Comparison of ENCODE assay signal across 1 cellular context in the genomic region with DNA sequence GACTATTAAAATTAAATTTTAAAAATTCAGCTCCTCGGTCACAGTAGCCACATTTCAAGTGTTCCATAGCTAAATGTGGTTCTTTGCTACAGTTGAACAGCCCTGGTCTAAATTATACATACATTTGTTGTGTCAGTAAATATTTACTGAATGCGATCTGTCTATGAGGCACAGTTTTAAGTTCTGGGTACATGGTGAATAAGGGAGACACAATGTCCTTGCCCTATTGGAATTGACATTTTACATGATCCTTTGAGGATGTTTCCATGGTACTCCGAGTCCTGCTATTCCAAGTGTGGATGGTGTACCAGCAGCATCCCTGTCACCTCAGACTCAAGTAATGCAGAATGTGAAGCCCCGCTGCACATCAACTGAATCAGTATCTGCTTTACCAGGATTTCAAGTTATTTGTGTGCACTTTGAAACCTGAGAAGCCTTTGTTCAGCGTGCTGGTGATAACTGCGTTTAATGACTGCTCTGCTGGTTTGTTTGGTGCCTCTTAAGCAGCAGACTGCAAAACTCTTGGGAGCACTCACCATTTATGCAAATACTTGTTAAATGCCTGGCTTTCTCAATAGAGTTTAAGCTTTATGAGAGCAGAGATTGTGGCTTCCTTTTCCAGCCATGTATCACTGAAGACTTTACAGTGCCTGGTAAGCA.
A peak's percentile ranks its signal among the peaks of the same experiment; 100 is the strongest.
TF ChIP-seq lines count a peak whose summit lies in the region.

No MANE protein-coding gene starts in this region.

TF ChIP-seq in HepG2, 621 proteins besides CTCF, POLR2A, EP300 and RAD21 (continued from another document and continues in another):
- TF ChIP-seq, protein P1, sequence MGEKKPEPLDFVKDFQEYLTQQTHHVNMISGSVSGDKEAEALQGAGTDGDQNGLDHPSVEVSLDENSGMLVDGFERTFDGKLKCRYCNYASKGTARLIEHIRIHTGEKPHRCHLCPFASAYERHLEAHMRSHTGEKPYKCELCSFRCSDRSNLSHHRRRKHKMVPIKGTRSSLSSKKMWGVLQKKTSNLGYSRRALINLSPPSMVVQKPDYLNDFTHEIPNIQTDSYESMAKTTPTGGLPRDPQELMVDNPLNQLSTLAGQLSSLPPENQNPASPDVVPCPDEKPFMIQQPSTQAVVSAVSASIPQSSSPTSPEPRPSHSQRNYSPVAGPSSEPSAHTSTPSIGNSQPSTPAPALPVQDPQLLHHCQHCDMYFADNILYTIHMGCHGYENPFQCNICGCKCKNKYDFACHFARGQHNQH (CRISPR knock-in tag; IDR thresholded peaks at IDR 0.05): no peak
- TF ChIP-seq ZNF746 (CRISPR knock-in tag; IDR thresholded peaks at IDR 0.05) (no peak), EZH2 (conservative IDR thresholded peaks at IDR 0.05; ENCODE audit: low read depth, low read length) (no peak), SIX1 (CRISPR knock-in tag; IDR thresholded peaks at IDR 0.05; ENCODE audit: borderline replicate concordance) (peak; percentile 87; the same call in 1 of the 2 replicates), SOX5 (CRISPR knock-in tag; IDR thresholded peaks at IDR 0.05; ENCODE audit: borderline replicate concordance) (peak; percentile 48; the same call in 1 of the 2 replicates), ZBTB3 (CRISPR knock-in tag; IDR thresholded peaks at IDR 0.05; ENCODE audit: borderline replicate concordance, low read depth) (no peak), RFX3 (CRISPR knock-in tag; IDR thresholded peaks at IDR 0.05) (no peak), ZBTB42 (CRISPR knock-in tag; IDR thresholded peaks at IDR 0.05) (no peak), ZNF274 (CRISPR knock-in tag; IDR thresholded peaks at IDR 0.05) (no peak), HMGA1 (CRISPR knock-in tag; conservative IDR thresholded peaks at IDR 0.05) (no peak), ZFAT (CRISPR knock-in tag; conservative IDR thresholded peaks at IDR 0.05) (no peak), ELF4 (CRISPR knock-in tag; IDR thresholded peaks at IDR 0.05; ENCODE audit: borderline replicate concordance) (peak; percentile 39; the same call in 1 of the 2 replicates), AGO1 (IDR thresholded peaks at IDR 0.05; ENCODE audit: low read depth, low read length, poor library complexity, severe bottlenecking) (no peak), ZNF737 (CRISPR knock-in tag; IDR thresholded peaks at IDR 0.05; ENCODE audit: borderline replicate concordance) (no peak), DR1 (CRISPR knock-in tag; IDR thresholded peaks at IDR 0.05) (no peak), PHF5A (CRISPR knock-in tag; IDR thresholded peaks at IDR 0.05; ENCODE audit: low read depth, unreplicated experiment) (no peak), HOXD1 (CRISPR knock-in tag; IDR thresholded peaks at IDR 0.05) (no peak), MTF2 (CRISPR knock-in tag; IDR thresholded peaks at IDR 0.05; ENCODE audit: borderline replicate concordance) (no peak), ZNF709 (CRISPR knock-in tag; IDR thresholded peaks at IDR 0.05) (no peak), ZNF644 (CRISPR knock-in tag; IDR thresholded peaks at IDR 0.05; ENCODE audit: low read depth) (no peak), POLR2G (IDR thresholded peaks at IDR 0.05; ENCODE audit: low read depth, low read length) (no peak), MED1 (CRISPR knock-in tag; IDR thresholded peaks at IDR 0.05) (0 out of 2 replicates have a peak, but pooled peaks have one; percentile 25), NR1H2 (CRISPR knock-in tag; IDR thresholded peaks at IDR 0.05; ENCODE audit: borderline replicate concordance, low read depth) (no peak), ZNF747 (CRISPR knock-in tag; IDR thresholded peaks at IDR 0.05; ENCODE audit: borderline replicate concordance) (no peak), SOX13 (IDR thresholded peaks at IDR 0.05) (no peak), SOX13 (CRISPR knock-in tag; conservative IDR thresholded peaks at IDR 0.05 in 1 of 2, IDR thresholded peaks at IDR 0.05 in 1 of 2) (peak in 1 of 2 experiments; percentile 68; a peak in 1 of 4 replicates), PAF1 (CRISPR knock-in tag; IDR thresholded peaks at IDR 0.05) (no peak), ZNF296 (CRISPR knock-in tag; conservative IDR thresholded peaks at IDR 0.05) (no peak), TBX2 (CRISPR knock-in tag; IDR thresholded peaks at IDR 0.05; ENCODE audit: borderline replicate concordance) (peak; percentile 66; the same call in 1 of the 2 replicates), SRSF4 (IDR thresholded peaks at IDR 0.05; ENCODE audit: low read depth, low read length, poor library complexity, severe bottlenecking) (no peak), SOX6 (IDR thresholded peaks at IDR 0.05) (no peak), SOX6 (CRISPR knock-in tag; IDR thresholded peaks at IDR 0.05) (peak; percentile 61), ZNF230 (CRISPR knock-in tag; IDR thresholded peaks at IDR 0.05) (no peak), MED13 (CRISPR knock-in tag; IDR thresholded peaks at IDR 0.05) (no peak), ZBTB7A (CRISPR knock-in tag; IDR thresholded peaks at IDR 0.05) (no peak), SIX4 (CRISPR knock-in tag; IDR thresholded peaks at IDR 0.05) (peak; percentile 89), YEATS4 (CRISPR knock-in tag; IDR thresholded peaks at IDR 0.05; ENCODE audit: borderline replicate concordance) (no peak), ZSCAN29 (CRISPR knock-in tag; conservative IDR thresholded peaks at IDR 0.05) (no peak), FOXP1 (IDR thresholded peaks at IDR 0.05) (no peak), FOXP1 (CRISPR knock-in tag; IDR thresholded peaks at IDR 0.05) (0 out of 2 replicates have a peak, but pooled peaks have one; percentile 9), SALL2 (CRISPR knock-in tag; IDR thresholded peaks at IDR 0.05) (peak; percentile 28; the same call in 1 of the 2 replicates), HOXA5 (CRISPR knock-in tag; IDR thresholded peaks at IDR 0.05) (0 out of 2 replicates have a peak, but pooled peaks have one; percentile 23), FOXJ3 (CRISPR knock-in tag; IDR thresholded peaks at IDR 0.05; ENCODE audit: borderline replicate concordance) (0 out of 2 replicates have a peak, but pooled peaks have one; percentile 20), GTF3A (CRISPR knock-in tag; conservative IDR thresholded peaks at IDR 0.05) (no peak)
- TF ChIP-seq, protein P2, sequence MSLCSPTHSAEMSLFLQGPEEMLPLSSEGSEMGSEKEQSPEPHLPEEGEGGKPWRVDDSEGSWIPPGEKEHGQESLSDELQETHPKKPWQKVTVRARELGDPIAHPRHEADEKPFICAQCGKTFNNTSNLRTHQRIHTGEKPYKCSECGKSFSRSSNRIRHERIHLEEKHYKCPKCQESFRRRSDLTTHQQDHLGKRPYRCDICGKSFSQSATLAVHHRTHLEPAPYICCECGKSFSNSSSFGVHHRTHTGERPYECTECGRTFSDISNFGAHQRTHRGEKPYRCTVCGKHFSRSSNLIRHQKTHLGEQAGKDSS (CRISPR knock-in tag; IDR thresholded peaks at IDR 0.05; ENCODE audit: borderline replicate concordance, low read depth): no peak
- TF ChIP-seq, protein P3, sequence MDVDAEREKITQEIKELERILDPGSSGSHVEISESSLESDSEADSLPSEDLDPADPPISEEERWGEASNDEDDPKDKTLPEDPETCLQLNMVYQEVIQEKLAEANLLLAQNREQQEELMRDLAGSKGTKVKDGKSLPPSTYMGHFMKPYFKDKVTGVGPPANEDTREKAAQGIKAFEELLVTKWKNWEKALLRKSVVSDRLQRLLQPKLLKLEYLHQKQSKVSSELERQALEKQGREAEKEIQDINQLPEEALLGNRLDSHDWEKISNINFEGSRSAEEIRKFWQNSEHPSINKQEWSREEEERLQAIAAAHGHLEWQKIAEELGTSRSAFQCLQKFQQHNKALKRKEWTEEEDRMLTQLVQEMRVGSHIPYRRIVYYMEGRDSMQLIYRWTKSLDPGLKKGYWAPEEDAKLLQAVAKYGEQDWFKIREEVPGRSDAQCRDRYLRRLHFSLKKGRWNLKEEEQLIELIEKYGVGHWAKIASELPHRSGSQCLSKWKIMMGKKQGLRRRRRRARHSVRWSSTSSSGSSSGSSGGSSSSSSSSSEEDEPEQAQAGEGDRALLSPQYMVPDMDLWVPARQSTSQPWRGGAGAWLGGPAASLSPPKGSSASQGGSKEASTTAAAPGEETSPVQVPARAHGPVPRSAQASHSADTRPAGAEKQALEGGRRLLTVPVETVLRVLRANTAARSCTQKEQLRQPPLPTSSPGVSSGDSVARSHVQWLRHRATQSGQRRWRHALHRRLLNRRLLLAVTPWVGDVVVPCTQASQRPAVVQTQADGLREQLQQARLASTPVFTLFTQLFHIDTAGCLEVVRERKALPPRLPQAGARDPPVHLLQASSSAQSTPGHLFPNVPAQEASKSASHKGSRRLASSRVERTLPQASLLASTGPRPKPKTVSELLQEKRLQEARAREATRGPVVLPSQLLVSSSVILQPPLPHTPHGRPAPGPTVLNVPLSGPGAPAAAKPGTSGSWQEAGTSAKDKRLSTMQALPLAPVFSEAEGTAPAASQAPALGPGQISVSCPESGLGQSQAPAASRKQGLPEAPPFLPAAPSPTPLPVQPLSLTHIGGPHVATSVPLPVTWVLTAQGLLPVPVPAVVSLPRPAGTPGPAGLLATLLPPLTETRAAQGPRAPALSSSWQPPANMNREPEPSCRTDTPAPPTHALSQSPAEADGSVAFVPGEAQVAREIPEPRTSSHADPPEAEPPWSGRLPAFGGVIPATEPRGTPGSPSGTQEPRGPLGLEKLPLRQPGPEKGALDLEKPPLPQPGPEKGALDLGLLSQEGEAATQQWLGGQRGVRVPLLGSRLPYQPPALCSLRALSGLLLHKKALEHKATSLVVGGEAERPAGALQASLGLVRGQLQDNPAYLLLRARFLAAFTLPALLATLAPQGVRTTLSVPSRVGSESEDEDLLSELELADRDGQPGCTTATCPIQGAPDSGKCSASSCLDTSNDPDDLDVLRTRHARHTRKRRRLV (CRISPR knock-in tag; IDR thresholded peaks at IDR 0.05): no peak
- TF ChIP-seq, protein P4, sequence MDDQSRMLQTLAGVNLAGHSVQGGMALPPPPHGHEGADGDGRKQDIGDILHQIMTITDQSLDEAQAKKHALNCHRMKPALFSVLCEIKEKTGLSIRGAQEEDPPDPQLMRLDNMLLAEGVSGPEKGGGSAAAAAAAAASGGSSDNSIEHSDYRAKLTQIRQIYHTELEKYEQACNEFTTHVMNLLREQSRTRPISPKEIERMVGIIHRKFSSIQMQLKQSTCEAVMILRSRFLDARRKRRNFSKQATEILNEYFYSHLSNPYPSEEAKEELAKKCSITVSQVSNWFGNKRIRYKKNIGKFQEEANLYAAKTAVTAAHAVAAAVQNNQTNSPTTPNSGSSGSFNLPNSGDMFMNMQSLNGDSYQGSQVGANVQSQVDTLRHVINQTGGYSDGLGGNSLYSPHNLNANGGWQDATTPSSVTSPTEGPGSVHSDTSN (CRISPR knock-in tag; IDR thresholded peaks at IDR 0.05; ENCODE audit: borderline replicate concordance): no peak
- TF ChIP-seq, protein P5, sequence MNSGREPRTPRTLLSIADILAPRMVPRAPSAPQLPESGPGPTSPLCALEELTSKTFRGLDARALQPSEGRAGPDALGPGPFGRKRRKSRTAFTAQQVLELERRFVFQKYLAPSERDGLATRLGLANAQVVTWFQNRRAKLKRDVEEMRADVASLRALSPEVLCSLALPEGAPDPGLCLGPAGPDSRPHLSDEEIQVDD (CRISPR knock-in tag; IDR thresholded peaks at IDR 0.05; ENCODE audit: borderline replicate concordance): no peak
- TF ChIP-seq, protein P6, sequence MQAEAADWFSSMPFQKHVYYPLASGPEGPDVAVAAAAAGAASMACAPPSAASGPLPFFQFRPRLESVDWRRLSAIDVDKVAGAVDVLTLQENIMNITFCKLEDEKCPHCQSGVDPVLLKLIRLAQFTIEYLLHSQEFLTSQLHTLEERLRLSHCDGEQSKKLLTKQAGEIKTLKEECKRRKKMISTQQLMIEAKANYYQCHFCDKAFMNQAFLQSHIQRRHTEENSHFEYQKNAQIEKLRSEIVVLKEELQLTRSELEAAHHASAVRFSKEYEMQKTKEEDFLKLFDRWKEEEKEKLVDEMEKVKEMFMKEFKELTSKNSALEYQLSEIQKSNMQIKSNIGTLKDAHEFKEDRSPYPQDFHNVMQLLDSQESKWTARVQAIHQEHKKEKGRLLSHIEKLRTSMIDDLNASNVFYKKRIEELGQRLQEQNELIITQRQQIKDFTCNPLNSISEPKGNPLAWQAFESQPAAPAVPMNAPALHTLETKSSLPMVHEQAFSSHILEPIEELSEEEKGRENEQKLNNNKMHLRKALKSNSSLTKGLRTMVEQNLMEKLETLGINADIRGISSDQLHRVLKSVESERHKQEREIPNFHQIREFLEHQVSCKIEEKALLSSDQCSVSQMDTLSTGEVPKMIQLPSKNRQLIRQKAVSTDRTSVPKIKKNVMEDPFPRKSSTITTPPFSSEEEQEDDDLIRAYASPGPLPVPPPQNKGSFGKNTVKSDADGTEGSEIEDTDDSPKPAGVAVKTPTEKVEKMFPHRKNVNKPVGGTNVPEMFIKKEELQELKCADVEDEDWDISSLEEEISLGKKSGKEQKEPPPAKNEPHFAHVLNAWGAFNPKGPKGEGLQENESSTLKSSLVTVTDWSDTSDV (CRISPR knock-in tag; IDR thresholded peaks at IDR 0.05): no peak
- TF ChIP-seq, protein P7, sequence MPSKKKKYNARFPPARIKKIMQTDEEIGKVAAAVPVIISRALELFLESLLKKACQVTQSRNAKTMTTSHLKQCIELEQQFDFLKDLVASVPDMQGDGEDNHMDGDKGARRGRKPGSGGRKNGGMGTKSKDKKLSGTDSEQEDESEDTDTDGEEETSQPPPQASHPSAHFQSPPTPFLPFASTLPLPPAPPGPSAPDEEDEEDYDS (CRISPR knock-in tag; IDR thresholded peaks at IDR 0.05): no peak
- TF ChIP-seq, protein P8, sequence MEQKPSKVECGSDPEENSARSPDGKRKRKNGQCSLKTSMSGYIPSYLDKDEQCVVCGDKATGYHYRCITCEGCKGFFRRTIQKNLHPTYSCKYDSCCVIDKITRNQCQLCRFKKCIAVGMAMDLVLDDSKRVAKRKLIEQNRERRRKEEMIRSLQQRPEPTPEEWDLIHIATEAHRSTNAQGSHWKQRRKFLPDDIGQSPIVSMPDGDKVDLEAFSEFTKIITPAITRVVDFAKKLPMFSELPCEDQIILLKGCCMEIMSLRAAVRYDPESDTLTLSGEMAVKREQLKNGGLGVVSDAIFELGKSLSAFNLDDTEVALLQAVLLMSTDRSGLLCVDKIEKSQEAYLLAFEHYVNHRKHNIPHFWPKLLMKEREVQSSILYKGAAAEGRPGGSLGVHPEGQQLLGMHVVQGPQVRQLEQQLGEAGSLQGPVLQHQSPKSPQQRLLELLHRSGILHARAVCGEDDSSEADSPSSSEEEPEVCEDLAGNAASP (CRISPR knock-in tag; IDR thresholded peaks at IDR 0.05; ENCODE audit: borderline replicate concordance): no peak
- TF ChIP-seq, protein P9, sequence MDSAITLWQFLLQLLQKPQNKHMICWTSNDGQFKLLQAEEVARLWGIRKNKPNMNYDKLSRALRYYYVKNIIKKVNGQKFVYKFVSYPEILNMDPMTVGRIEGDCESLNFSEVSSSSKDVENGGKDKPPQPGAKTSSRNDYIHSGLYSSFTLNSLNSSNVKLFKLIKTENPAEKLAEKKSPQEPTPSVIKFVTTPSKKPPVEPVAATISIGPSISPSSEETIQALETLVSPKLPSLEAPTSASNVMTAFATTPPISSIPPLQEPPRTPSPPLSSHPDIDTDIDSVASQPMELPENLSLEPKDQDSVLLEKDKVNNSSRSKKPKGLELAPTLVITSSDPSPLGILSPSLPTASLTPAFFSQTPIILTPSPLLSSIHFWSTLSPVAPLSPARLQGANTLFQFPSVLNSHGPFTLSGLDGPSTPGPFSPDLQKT (CRISPR knock-in tag; IDR thresholded peaks at IDR 0.05; ENCODE audit: borderline replicate concordance): no peak
- TF ChIP-seq, protein P10, sequence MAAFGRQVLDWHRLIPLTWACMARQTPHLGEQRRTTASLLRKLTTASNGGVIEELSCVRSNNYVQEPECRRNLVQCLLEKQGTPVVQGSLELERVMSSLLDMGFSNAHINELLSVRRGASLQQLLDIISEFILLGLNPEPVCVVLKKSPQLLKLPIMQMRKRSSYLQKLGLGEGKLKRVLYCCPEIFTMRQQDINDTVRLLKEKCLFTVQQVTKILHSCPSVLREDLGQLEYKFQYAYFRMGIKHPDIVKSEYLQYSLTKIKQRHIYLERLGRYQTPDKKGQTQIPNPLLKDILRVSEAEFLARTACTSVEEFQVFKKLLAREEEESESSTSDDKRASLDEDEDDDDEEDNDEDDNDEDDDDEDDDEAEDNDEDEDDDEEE (CRISPR knock-in tag; IDR thresholded peaks at IDR 0.05): no peak
